ENCODE assay signal across 8 cellular contexts in genomic region chr19:33406521-33407139, GRCh38. TPM values are rescaled to one million over a fixed set of nuclear protein-coding genes. Genes with fewer than 3 reads are reported as not detected.
DNase-seq lines count a peak whose midpoint lies in the region; ATAC-seq, FAIRE-seq and TF ChIP-seq lines count a peak whose summit lies in the region.

No MANE protein-coding gene starts in this region.

- no peaks in the 10 kb centered on the region for H3K27me3 Mint-ChIP-seq in activated T-helper 17 cell treated with anti-CD3 and anti-CD28 coated beads, Interleukin-2, amount 50 U/mL, for 72 hours
- H3K27me3 Mint-ChIP-seq in type B pancreatic cell, result no peaks in the 10 kb centered on the region

- H3K36me3 ChIP-seq in RWPE2 (ENCODE audit: low read depth), result no peaks in the 10 kb centered on the region
- H3K36me3 ChIP-seq in pancreas, result no peaks in the 10 kb centered on the region

- no peaks in the 10 kb centered on the region for H3K36me3 Mint-ChIP-seq in activated T-helper 17 cell treated with anti-CD3 and anti-CD28 coated beads, Interleukin-2, amount 50 U/mL, for 72 hours (ENCODE audit: low read depth)
- no peaks in the 10 kb centered on the region for H3K36me3 Mint-ChIP-seq in type B pancreatic cell

- H3K4me3 Mint-ChIP-seq in activated T-helper 17 cell treated with anti-CD3 and anti-CD28 coated beads, Interleukin-2, amount 50 U/mL, for 72 hours, result no peak overlapping the region
- no peak overlapping the region for H3K4me3 Mint-ChIP-seq in type B pancreatic cell

- no peaks in the 10 kb centered on the region for H3K4me1 ChIP-seq in RWPE2 (ENCODE audit: insufficient read depth, poor library complexity, severe bottlenecking)
- H3K4me1 ChIP-seq in foreskin keratinocyte, result no peaks in the 10 kb centered on the region
- peaks cover 7 to 11% (median 8%) of the 10 kb centered on the region in 3 donors for H3K4me1 ChIP-seq in pancreas

- peak overlapping the region; percentile 10 for H3K27ac Mint-ChIP-seq in activated T-helper 17 cell treated with anti-CD3 and anti-CD28 coated beads, Interleukin-2, amount 50 U/mL, for 72 hours
- no peak overlapping the region for H3K27ac Mint-ChIP-seq in type B pancreatic cell

- intact Hi-C loops in pancreas (cut with DNase I), result loop anchor here in 2 of 3 donors (2.0 to 10.0 kb wide), 2 partner anchors 162 to 166 kb away; no protein-coding TSS in a partner anchor

- H3K27ac ChIP-seq in RWPE2 (ENCODE audit: poor library complexity, severe bottlenecking), result no peak overlapping the region
- no peak overlapping the region for H3K27ac ChIP-seq in foreskin keratinocyte
- no peak overlapping the region for H3K27ac ChIP-seq in pancreas

- H3K9me3 ChIP-seq in RWPE2 (ENCODE audit: severe bottlenecking) (no peaks in the 10 kb centered on the region), pancreas (no peaks in the 10 kb centered on the region)

- TF ChIP-seq CTCF in RWPE2 (IDR thresholded peaks at IDR 0.05; ENCODE audit: poor library complexity, severe bottlenecking), result peak; percentile 84
- TF ChIP-seq CTCF in foreskin keratinocyte (conservative IDR thresholded peaks at IDR 0.05), result peak; percentile 92
- TF ChIP-seq CTCF in pancreas (IDR thresholded peaks at IDR 0.05), result peak; percentile 91 to 97 (median 92)
- peak; percentile 95 for TF ChIP-seq CTCF in type B pancreatic cell (conservative IDR thresholded peaks at IDR 0.05)

- no peak overlapping the region for H3K4me3 ChIP-seq in RWPE2 (ENCODE audit: severe bottlenecking)
- H3K4me3 ChIP-seq in pancreas, result no peak overlapping the region

- peaks cover 6% of the 10 kb centered on the region for H3K4me1 Mint-ChIP-seq in activated T-helper 17 cell treated with anti-CD3 and anti-CD28 coated beads, Interleukin-2, amount 50 U/mL, for 72 hours
- peaks cover 3% of the 10 kb centered on the region for H3K4me1 Mint-ChIP-seq in type B pancreatic cell (ENCODE audit: unreplicated experiment)

- H3K27me3 ChIP-seq in RWPE2 (ENCODE audit: insufficient read depth, poor library complexity, severe bottlenecking) (no peaks in the 10 kb centered on the region), foreskin keratinocyte (no peaks in the 10 kb centered on the region), pancreas (no peaks in the 10 kb centered on the region)

- peak; percentile 79 for DNase-seq in DMS 273 (lab: John Stamatoyannopoulos, UW; ENCODE audit: unreplicated experiment)
- DNase-seq in HPDE6-E6E7 (ENCODE audit: extremely low spot score), result peak; percentile 59
- DNase-seq in RWPE2 (ENCODE audit: low spot score), result peak; percentile 53
- peak; percentile 2 to 19 for DNase-seq in foreskin keratinocyte
- DNase-seq in pancreas, result peak; percentile 44 to 93 (median 80)
- DNase-seq in type B pancreatic cell (ENCODE audit: extremely low spot score, unreplicated experiment), result no peak

- WGBS in pancreas, 2 donors, result 60 to 62% methylated on average over 13 of the region's 13 CpGs

- FAIRE-seq in pancreas (lab: Jason Lieb, UNC), result no peak

- no peaks in the 10 kb centered on the region for H3K9me3 Mint-ChIP-seq in activated T-helper 17 cell treated with anti-CD3 and anti-CD28 coated beads, Interleukin-2, amount 50 U/mL, for 72 hours
- H3K9me3 Mint-ChIP-seq in type B pancreatic cell, result no peaks in the 10 kb centered on the region

- peak; percentile 69; the same call in 2 of the 3 replicates for ATAC-seq in RWPE2 (ENCODE audit: low read depth)
- peak; percentile 74 for ATAC-seq in activated T-helper 17 cell treated with anti-CD3 and anti-CD28 coated beads, Interleukin-2, amount 50 U/mL, for 72 hours (replicated peaks)
- peak; percentile 63 for ATAC-seq in foreskin keratinocyte
- ATAC-seq in pancreas, result peak; percentile 60 to 79 (median 74)
- ATAC-seq in HG02763 (IDR thresholded peaks at IDR 0.05; ENCODE audit: unreplicated experiment), result no peak

RNA-seq across cellular contexts. Expression of gene CEBPG, which starts 33.1 kb away (rescaled TPM):
- 10 to 100 TPM; 15.0 to 23.6 TPM for total RNA-seq in activated T-helper 17 cell treated with anti-CD3 and anti-CD28 coated beads, Interleukin-2, amount 50 U/mL, for 72 hours
- total RNA-seq in foreskin keratinocyte (32.2 and 35.3 TPM in 2 replicates), pancreas (10 to 100 TPM in 2 of 6 donors, 1 to 10 TPM in 4; 6.2 to 34.5 (median 9.4) TPM), type B pancreatic cell (ENCODE audit: low replicate concordance) (28.7 and 30.1 TPM in 2 replicates)
- polyA plus RNA-seq in foreskin keratinocyte (19.1 and 19.3 TPM in 2 replicates), pancreas (10 to 100 TPM in 1 of 2 donors, 1 to 10 TPM in 1; 7.0 to 11.6 TPM)
